ENCODE assay signal across 1 cellular context in the genomic region with DNA sequence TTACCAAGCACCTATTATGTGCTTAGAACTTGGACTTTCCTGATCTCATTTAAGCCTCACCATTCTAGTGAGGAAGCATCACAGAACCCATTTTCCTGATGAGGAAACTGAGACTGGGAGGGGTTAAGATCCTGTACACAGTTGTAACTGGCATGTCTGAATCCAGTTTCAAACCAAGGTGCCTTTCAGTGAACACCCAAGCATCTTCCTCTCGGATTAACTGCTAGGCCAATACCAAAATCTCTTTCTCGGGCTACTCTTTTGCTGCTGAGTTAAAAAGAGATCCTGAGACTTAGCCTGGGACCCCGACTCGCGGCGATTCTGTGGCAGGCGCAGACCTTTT.
TF ChIP-seq lines count a peak whose summit lies in the region.

No MANE protein-coding gene starts in this region.

TF ChIP-seq in WTC11, 78 proteins besides CTCF, POLR2A, EP300 and RAD21 (continued from another document):
- TF ChIP-seq, protein P1, sequence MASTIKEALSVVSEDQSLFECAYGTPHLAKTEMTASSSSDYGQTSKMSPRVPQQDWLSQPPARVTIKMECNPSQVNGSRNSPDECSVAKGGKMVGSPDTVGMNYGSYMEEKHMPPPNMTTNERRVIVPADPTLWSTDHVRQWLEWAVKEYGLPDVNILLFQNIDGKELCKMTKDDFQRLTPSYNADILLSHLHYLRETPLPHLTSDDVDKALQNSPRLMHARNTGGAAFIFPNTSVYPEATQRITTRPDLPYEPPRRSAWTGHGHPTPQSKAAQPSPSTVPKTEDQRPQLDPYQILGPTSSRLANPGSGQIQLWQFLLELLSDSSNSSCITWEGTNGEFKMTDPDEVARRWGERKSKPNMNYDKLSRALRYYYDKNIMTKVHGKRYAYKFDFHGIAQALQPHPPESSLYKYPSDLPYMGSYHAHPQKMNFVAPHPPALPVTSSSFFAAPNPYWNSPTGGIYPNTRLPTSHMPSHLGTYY (CRISPR knock-in tag; IDR thresholded peaks at IDR 0.05), result no peak
